Comparison of ENCODE assay signal across 29 cellular contexts in genomic region chr5:33509036-33509435, GRCh38.
"Had no signal": no experiment of that assay in that cellular context is flagged by ENCODE, and none has a peak within 500 bp of the region (broad histone marks: within the 10 kb centered on the region; RNA-seq: fewer than 3 reads in every experiment).

No MANE protein-coding gene starts in this region.

- H3K4me3 ChIP-seq: colonic mucosa, dorsolateral prefrontal cortex, spleen, suprapubic skin, tibial artery, upper lobe of right lung had no signal

- H3K27me3 ChIP-seq: colonic mucosa, dorsolateral prefrontal cortex, spleen, suprapubic skin, tibial artery, upper lobe of right lung had no signal

- H3K4me3 Mint-ChIP-seq: activated CD4-positive, alpha-beta memory T cell treated with anti-CD3 and anti-CD28 coated beads for 36 hours; activated naive CD4-positive, alpha-beta T cell treated with anti-CD3 and anti-CD28 coated beads for 36 hours; activated naive CD8-positive, alpha-beta T cell treated with anti-CD3 and anti-CD28 coated beads, Interleukin-2, amount 10 ng/mL, durations not matched to agents 7 days and 5 days; activated T-helper 1 cell treated with anti-CD3 and anti-CD28 coated beads, Interleukin-12 subunit alpha, Interleukin-12 subunit beta, Interleukin-2, Interleukin-4 antibody, amounts not matched to agents 30 ng/mL and 10 ng/mL and 1 ng/mL, durations not matched to agents 14 hours and 24 hours and 36 hours; central memory CD8-positive, alpha-beta T cell; effector memory CD8-positive, alpha-beta T cell; immature natural killer cell; naive thymus-derived CD8-positive, alpha-beta T cell; neural crest cell; T-helper 2 cell treated with Interferon-gamma antibody and Interleukin-4, amounts not matched to agents 5 μg/mL and 100 μg/mL, for 36 hours had no signal

- H3K9me3 ChIP-seq: colonic mucosa, spleen, suprapubic skin, tibial artery, upper lobe of right lung had no signal

- H3K27me3 Mint-ChIP-seq: activated CD4-positive, alpha-beta memory T cell treated with anti-CD3 and anti-CD28 coated beads for 36 hours; activated naive CD8-positive, alpha-beta T cell treated with anti-CD3 and anti-CD28 coated beads, Interleukin-2, amount 10 ng/mL, durations not matched to agents 7 days and 5 days; central memory CD8-positive, alpha-beta T cell; effector memory CD8-positive, alpha-beta T cell had no signal

- H3K4me1 Mint-ChIP-seq: activated naive CD8-positive, alpha-beta T cell treated with anti-CD3 and anti-CD28 coated beads, Interleukin-2, amount 10 ng/mL, durations not matched to agents 7 days and 5 days; central memory CD8-positive, alpha-beta T cell; immature natural killer cell; naive thymus-derived CD8-positive, alpha-beta T cell had no signal

- H3K9me3 Mint-ChIP-seq: activated CD4-positive, alpha-beta memory T cell treated with anti-CD3 and anti-CD28 coated beads for 36 hours; activated naive CD8-positive, alpha-beta T cell treated with anti-CD3 and anti-CD28 coated beads, Interleukin-2, amount 10 ng/mL, durations not matched to agents 7 days and 5 days; activated T-helper 1 cell treated with anti-CD3 and anti-CD28 coated beads, Interleukin-12 subunit alpha, Interleukin-12 subunit beta, Interleukin-2, Interleukin-4 antibody, amounts not matched to agents 30 ng/mL and 10 ng/mL and 1 ng/mL, durations not matched to agents 14 hours and 24 hours and 36 hours; central memory CD8-positive, alpha-beta T cell; effector memory CD8-positive, alpha-beta T cell; T-helper 2 cell treated with Interferon-gamma antibody and Interleukin-4, amounts not matched to agents 5 μg/mL and 100 μg/mL, for 36 hours had no signal

- H3K36me3 ChIP-seq: colonic mucosa, spleen, suprapubic skin, tibial artery, upper lobe of right lung had no signal

- ATAC-seq: effector memory CD8-positive, alpha-beta T cell; naive thymus-derived CD8-positive, alpha-beta T cell; right cardiac atrium; upper lobe of right lung had no signal

- H3K36me3 Mint-ChIP-seq: activated CD4-positive, alpha-beta memory T cell treated with anti-CD3 and anti-CD28 coated beads for 36 hours; activated naive CD8-positive, alpha-beta T cell treated with anti-CD3 and anti-CD28 coated beads, Interleukin-2, amount 10 ng/mL, durations not matched to agents 7 days and 5 days; immature natural killer cell; naive thymus-derived CD8-positive, alpha-beta T cell had no signal

- H3K27ac Mint-ChIP-seq: activated CD4-positive, alpha-beta memory T cell treated with anti-CD3 and anti-CD28 coated beads for 36 hours; activated naive CD4-positive, alpha-beta T cell treated with anti-CD3 and anti-CD28 coated beads for 36 hours; activated naive CD8-positive, alpha-beta T cell treated with anti-CD3 and anti-CD28 coated beads, Interleukin-2, amount 10 ng/mL, durations not matched to agents 7 days and 5 days; activated T-helper 1 cell treated with anti-CD3 and anti-CD28 coated beads, Interleukin-12 subunit alpha, Interleukin-12 subunit beta, Interleukin-2, Interleukin-4 antibody, amounts not matched to agents 30 ng/mL and 10 ng/mL and 1 ng/mL, durations not matched to agents 14 hours and 24 hours and 36 hours; effector memory CD8-positive, alpha-beta T cell; T-helper 2 cell treated with Interferon-gamma antibody and Interleukin-4, amounts not matched to agents 5 μg/mL and 100 μg/mL, for 36 hours had no signal

- H3K4me1 ChIP-seq: colonic mucosa, spleen, suprapubic skin, upper lobe of right lung had no signal

- H3K27ac ChIP-seq: colonic mucosa, dorsolateral prefrontal cortex, spleen, suprapubic skin, tibial artery, upper lobe of right lung had no signal

- DNase-seq: activated CD4-positive, alpha-beta memory T cell treated with anti-CD3 and anti-CD28 coated beads for 36 hours; activated CD4-positive, alpha-beta T cell treated with anti-CD3 and anti-CD28 coated beads for 4 hours; activated CD8-positive, alpha-beta memory T cell treated with anti-CD3 and anti-CD28 coated beads, Interleukin-2, amount 50 U/mL, for 4 hours; activated effector memory CD4-positive, alpha-beta T cell treated with anti-CD3 and anti-CD28 coated beads, Interleukin-2, amount 50 U/mL, for 16 hours; activated naive CD4-positive, alpha-beta T cell treated with anti-CD3 and anti-CD28 coated beads for 36 hours; activated naive CD8-positive, alpha-beta T cell treated with anti-CD3 and anti-CD28 coated beads, Interleukin-2, amount 10 ng/mL, durations not matched to agents 7 days and 5 days; activated T-cell treated with anti-CD3 and anti-CD28 coated beads, Interleukin-2, amount 50 U/mL, for 1 hour; amniotic stem cell; colonic mucosa; dorsolateral prefrontal cortex; effector memory CD8-positive, alpha-beta T cell; erythroblast; foreskin fibroblast; head of caudate nucleus; hypothalamus; immature natural killer cell; naive thymus-derived CD8-positive, alpha-beta T cell; occipital lobe; posterior cingulate gyrus; right cardiac atrium; spleen; stimulated activated naive CD4-positive, alpha-beta T cell; tibial artery; upper lobe of right lung had no signal
